24 cellular contexts compared by ENCODE assay signal in the genomic region with DNA sequence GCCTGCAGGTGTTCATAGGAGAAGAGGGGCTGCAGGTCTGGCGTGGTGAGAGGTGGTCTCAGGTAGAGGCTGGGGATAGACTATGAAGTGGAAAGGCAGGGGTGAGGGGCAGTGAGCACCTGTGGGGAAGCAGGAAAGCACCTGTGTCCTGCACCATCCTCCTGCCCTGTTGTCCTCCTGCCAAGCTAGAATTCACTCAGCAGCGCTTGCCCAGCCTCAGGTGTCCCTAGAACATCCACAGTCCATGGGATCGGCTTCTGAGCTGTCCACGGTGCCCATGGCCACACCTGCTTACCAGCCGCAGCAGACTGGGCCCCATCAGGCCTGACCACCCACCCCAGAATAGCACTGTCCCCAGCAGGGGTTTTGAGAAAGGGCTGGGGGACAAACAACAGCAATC.
"Had no signal": no experiment of that assay in that cellular context is flagged by ENCODE, and none has a peak within 500 bp of the region (broad histone marks: within the 10 kb centered on the region; RNA-seq: fewer than 3 reads in every experiment).

No MANE protein-coding gene starts in this region.

- H3K4me3 ChIP-seq: heart right ventricle, lower lobe of right lung, right atrium auricular region, right lobe of liver, spleen, tibial nerve, vagina had no signal

- H3K9ac ChIP-seq: parathyroid adenoma had no signal

- ATAC-seq: heart right ventricle; left cardiac atrium; left lobe of liver; left ventricle myocardium superior; lower lobe of right lung; naive thymus-derived CD8-positive, alpha-beta T cell; stimulated activated memory B cell treated with anti-CD40 and anti-IgM and Interleukin-4, amounts not matched to agents 10 μg/mL and 1 μg/mL and 100 μg/mL, for 72 hours; stimulated activated naive CD8-positive, alpha-beta T cell treated with anti-CD3 and anti-CD28 coated beads, Interleukin-15, amount 100 ng/mL, for 72 hours had no signal

- H2AFZ ChIP-seq: parathyroid adenoma had no signal

- DNase-seq: heart right ventricle; hippocampal formation; kidney glomerular epithelial cell; left cardiac atrium; left ventricle myocardium superior; lower lobe of right lung; mammary epithelial cell; mesenchymal stem cell; naive thymus-derived CD8-positive, alpha-beta T cell; occipital lobe; right lobe of liver; small intestine; spleen; stimulated activated CD4-positive, alpha-beta T cell treated with anti-CD3 and anti-CD28 coated beads, Interleukin-4, amount 100 ng/mL, for 24 hours; stimulated activated naive CD4-positive, alpha-beta T cell treated with Interleukin-2 at 50 U/mL for 16 hours; stimulated activated naive CD8-positive, alpha-beta T cell treated with anti-CD3 and anti-CD28 coated beads, Interleukin-15, amount 100 ng/mL, for 72 hours; substantia nigra had no signal

- H3K36me3 ChIP-seq: heart right ventricle, lower lobe of right lung, neutrophil, right atrium auricular region, right lobe of liver, spleen, tibial nerve, vagina had no signal

- H3K9me3 ChIP-seq: heart right ventricle, lower lobe of right lung, neutrophil, right atrium auricular region, right lobe of liver, spleen, tibial nerve, vagina had no signal

- H3K27ac ChIP-seq: heart right ventricle, lower lobe of right lung, neutrophil, parathyroid adenoma, right atrium auricular region, right lobe of liver, spleen, tibial nerve, vagina had no signal

- H3K27me3 ChIP-seq: neutrophil, right atrium auricular region, right lobe of liver, tibial nerve, vagina had no signal

- H3K4me1 ChIP-seq: lower lobe of right lung, parathyroid adenoma, right atrium auricular region, right lobe of liver, spleen, tibial nerve had no signal
